ENCODE assay signal across 9 cellular contexts in the genomic region with DNA sequence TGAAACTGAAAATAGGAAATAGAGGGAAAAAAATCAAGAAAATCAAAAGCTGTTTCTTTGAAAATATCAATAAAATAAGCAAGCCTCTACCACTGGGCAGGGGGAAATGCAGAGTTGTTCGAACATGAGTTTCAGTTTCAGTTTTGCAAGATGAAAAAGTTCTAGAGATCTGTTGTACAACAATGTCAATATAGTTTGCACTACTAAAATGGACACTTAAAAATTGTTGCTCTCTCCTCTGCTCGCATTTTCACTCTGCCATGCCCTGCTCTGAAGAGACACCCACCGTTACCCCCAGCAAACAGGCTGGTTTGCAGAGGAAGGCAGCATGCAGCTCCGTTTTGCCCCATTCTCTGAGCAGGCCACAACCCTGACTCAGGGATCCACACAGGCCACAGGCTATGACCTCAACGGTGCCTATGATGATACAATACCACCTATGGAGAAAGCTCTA.
DNase-seq lines count a peak whose midpoint lies in the region; ATAC-seq, FAIRE-seq and TF ChIP-seq lines count a peak whose summit lies in the region.
"Had no signal": no experiment of that assay in that cellular context is flagged by ENCODE, and none has a peak within 500 bp of the region (broad histone marks: within the 10 kb centered on the region; RNA-seq: fewer than 3 reads in every experiment).

No MANE protein-coding gene starts in this region.

- FAIRE-seq in H54 (lab: Jason Lieb, UNC): peak; percentile 100
- FAIRE-seq: endothelial cell of umbilical vein had no signal

- peak overlapping the region; percentile 86 for H3K27ac Mint-ChIP-seq in activated CD4-positive, alpha-beta T cell treated with anti-CD3 and anti-CD28 coated beads for 36 hours

- no peaks in the 10 kb centered on the region for H3K9me3 Mint-ChIP-seq in activated CD4-positive, alpha-beta T cell treated with anti-CD3 and anti-CD28 coated beads for 36 hours (ENCODE audit: low read depth)

- POLR2A ChIA-PET in activated CD4-positive, alpha-beta T cell treated with anti-CD3 and anti-CD28 coated beads for 36 hours (lab: Charles Lee): no interaction called here

- intact Hi-C loops in activated CD4-positive, alpha-beta T cell treated with anti-CD3 and anti-CD28 coated beads for 36 hours (cut with DNase I, micrococcal nuclease): loop anchor here (2.0 to 5.0 kb wide), 3 partner anchors 47 to 78 kb away; partner anchors contain the start of gene ZNF148 (in 2 of the 2)

- peaks cover 49% of the 10 kb centered on the region for H3K4me1 Mint-ChIP-seq in activated CD4-positive, alpha-beta T cell treated with anti-CD3 and anti-CD28 coated beads for 36 hours

- H3K4me3 Mint-ChIP-seq in activated CD4-positive, alpha-beta T cell treated with anti-CD3 and anti-CD28 coated beads for 36 hours: peak overlapping the region; percentile 72

- CTCF ChIA-PET in activated CD4-positive, alpha-beta T cell treated with anti-CD3 and anti-CD28 coated beads for 36 hours (lab: Charles Lee): interaction anchor here (0.7 to 1.0 kb wide), 2 partner anchors 18 to 79 kb away, joined by 3 read pairs; no protein-coding TSS in a partner anchor

- DNase-seq in H54 (ENCODE audit: insufficient read length, low spot score) (peak; percentile 60), germinal center (ENCODE audit: low spot score) (peak; percentile 21)
- peak; percentile 73 for DNase-seq in activated CD4-positive, alpha-beta T cell treated with anti-CD3 and anti-CD28 coated beads for 36 hours
- peak; percentile 19 for DNase-seq in stimulated activated CD8-positive, alpha-beta memory T cell treated with anti-CD3 and anti-CD28 coated beads, Interleukin-15, amount 100 ng/mL, for 1 hour (ENCODE audit: low read depth)

- H3K36me3 Mint-ChIP-seq in activated CD4-positive, alpha-beta T cell treated with anti-CD3 and anti-CD28 coated beads for 36 hours (ENCODE audit: low read depth): peaks cover 48% of the 10 kb centered on the region

- TF ChIP-seq POLR2A in H54 (IDR thresholded peaks at IDR 0.05; ENCODE audit: low read depth, low read length): no peak

- H3K27me3 Mint-ChIP-seq in activated CD4-positive, alpha-beta T cell treated with anti-CD3 and anti-CD28 coated beads for 36 hours: no peaks in the 10 kb centered on the region

- ATAC-seq in activated CD4-positive, alpha-beta T cell treated with anti-CD3 and anti-CD28 coated beads for 36 hours: peak; percentile 89
- ATAC-seq in GM19397 (IDR thresholded peaks at IDR 0.05; ENCODE audit: unreplicated experiment) (no peak), HG02588 (IDR thresholded peaks at IDR 0.05; ENCODE audit: unreplicated experiment) (no peak), HG02642 (IDR thresholded peaks at IDR 0.05; ENCODE audit: poor library complexity, unreplicated experiment) (no peak), HG03342 (IDR thresholded peaks at IDR 0.05; ENCODE audit: unreplicated experiment) (no peak)

Comparison
In these comparisons a context has a peak if more than half of its experiments do, and no peak if none do; other contexts are left out.
1. DNase-seq: peak in every context shown above with its lines; median percentile 73 in activated CD4-positive, alpha-beta T cell treated with anti-CD3 and anti-CD28 coated beads for 36 hours; 60 in H54; 21 in germinal center; 19 in stimulated activated CD8-positive, alpha-beta memory T cell treated with anti-CD3 and anti-CD28 coated beads, Interleukin-15, amount 100 ng/mL, for 1 hour.